In genomic region chr3:97817965-97818364, GRCh38 we compare ENCODE assay signal across 1 cellular context.
TF ChIP-seq lines count a peak whose summit lies in the region.

No MANE protein-coding gene starts in this region.

TF ChIP-seq in HEK293, 187 proteins besides CTCF, POLR2A, EP300 and RAD21 (continued from another document):
- no peak for TF ChIP-seq ZNF398 (tag by site-specific recombination; IDR thresholded peaks at IDR 0.05)
